Comparison of ENCODE assay signal across 21 cellular contexts in genomic region chr1:229437443-229437842, GRCh38. TPM values are rescaled to one million over a fixed set of nuclear protein-coding genes. Genes with fewer than 3 reads are reported as not detected.
DNase-seq lines count a peak whose midpoint lies in the region; ATAC-seq, FAIRE-seq and TF ChIP-seq lines count a peak whose summit lies in the region.
"Had no signal": no experiment of that assay in that cellular context is flagged by ENCODE, and none has a peak within 500 bp of the region (broad histone marks: within the 10 kb centered on the region; RNA-seq: fewer than 3 reads in every experiment).

No MANE protein-coding gene starts in this region.

- H3K4me1 Mint-ChIP-seq in astrocyte (ENCODE audit: low read depth, unreplicated experiment) (peaks cover 17% of the 10 kb centered on the region), CD14-positive monocyte (peaks cover 1% of the 10 kb centered on the region)
- peaks cover 10 to 12% of the 10 kb centered on the region in 2 donors for H3K4me1 Mint-ChIP-seq in natural killer cell treated with Interleukin-12 subunit alpha and Interleukin-12 subunit beta and Interleukin-15 and Interleukin-18, amount 100 ng/mL, for 72 hours (ENCODE audit: low read depth in 2 of 2)

- no peaks in the 10 kb centered on the region for H3K9me3 ChIP-seq in SK-N-SH
- H3K9me3 ChIP-seq in astrocyte (ENCODE audit: insufficient read depth, low read depth, low read length) = no peaks in the 10 kb centered on the region
- no peaks in the 10 kb centered on the region for H3K9me3 ChIP-seq in vagina

- H3K9ac ChIP-seq in SK-N-SH (no peak overlapping the region), astrocyte (ENCODE audit: low read length) (no peak overlapping the region)
- H3K9ac ChIP-seq: BLaER1 had no signal

- H3K27me3 ChIP-seq in SK-N-SH (ENCODE audit: insufficient read depth) = no peaks in the 10 kb centered on the region
- H3K27me3 ChIP-seq in astrocyte (ENCODE audit: insufficient read depth, low read length) = peaks cover 36% of the 10 kb centered on the region
- H3K27me3 ChIP-seq in vagina = peaks cover 12% of the 10 kb centered on the region

- TF ChIP-seq CTCF in SK-N-SH (IDR thresholded peaks at IDR 0.05) (no peak), astrocyte (IDR thresholded peaks at IDR 0.05; ENCODE audit: insufficient read depth, low read depth, low read length) (no peak), vagina (IDR thresholded peaks at IDR 0.05) (no peak), CD14-positive monocyte (IDR thresholded peaks at IDR 0.05) (no peak)

- H3K27ac Mint-ChIP-seq in astrocyte (ENCODE audit: unreplicated experiment) (no peak overlapping the region), CD14-positive monocyte (no peak overlapping the region)
- H3K27ac Mint-ChIP-seq in natural killer cell treated with Interleukin-12 subunit alpha and Interleukin-12 subunit beta and Interleukin-15 and Interleukin-18, amount 100 ng/mL, for 72 hours = no peak overlapping the region

- H3K36me3 Mint-ChIP-seq in astrocyte (ENCODE audit: low read depth, unreplicated experiment) (peaks cover 5% of the 10 kb centered on the region), CD14-positive monocyte (peaks cover 30 to 33% of the 10 kb centered on the region in 2 donors)
- peaks cover 5% of the 10 kb centered on the region for H3K36me3 Mint-ChIP-seq in natural killer cell treated with Interleukin-12 subunit alpha and Interleukin-12 subunit beta and Interleukin-15 and Interleukin-18, amount 100 ng/mL, for 72 hours

- TF ChIP-seq EP300 in SK-N-SH (IDR thresholded peaks at IDR 0.05; ENCODE audit: borderline replicate concordance in 1 of 2, low read depth in 1 of 2, low read length in 1 of 2) = no peak

- CTCF ChIA-PET in SK-N-SH (lab: Yijun Ruan, JAX) = interaction anchor here (1.0 to 1.4 kb wide), 4 partner anchors 15 to 210 kb away, joined by 3 to 4 read pairs (median 3); no protein-coding TSS in a partner anchor

- H3K79me2 ChIP-seq in SK-N-SH (ENCODE audit: insufficient read depth) (no peaks in the 10 kb centered on the region), astrocyte (ENCODE audit: insufficient read depth, low read length) (no peaks in the 10 kb centered on the region)

- peaks cover 2% of the 10 kb centered on the region for H3K9me3 Mint-ChIP-seq in astrocyte (ENCODE audit: unreplicated experiment)
- no peaks in the 10 kb centered on the region for H3K9me3 Mint-ChIP-seq in natural killer cell treated with Interleukin-12 subunit alpha and Interleukin-12 subunit beta and Interleukin-15 and Interleukin-18, amount 100 ng/mL, for 72 hours
- H3K9me3 Mint-ChIP-seq in CD14-positive monocyte = peaks cover 0 to 15% (median 2%) of the 10 kb centered on the region in 7 donors

- H2AFZ ChIP-seq in SK-N-SH (ENCODE audit: low read depth) = no peak overlapping the region
- no peak overlapping the region for H2AFZ ChIP-seq in astrocyte (ENCODE audit: low read depth, low read length)

- H3K36me3 ChIP-seq in SK-N-SH (replicated peaks in 1 of 2; ENCODE audit: control insufficient read depth in 1 of 2, insufficient read depth in 2 of 2, low read length in 1 of 2) = peaks cover 18 to 26% of the 10 kb centered on the region in 2 experiments
- peaks cover 3% of the 10 kb centered on the region for H3K36me3 ChIP-seq in astrocyte (ENCODE audit: insufficient read depth, low read length)
- peaks cover 0 to 24% of the 10 kb centered on the region in 2 donors for H3K36me3 ChIP-seq in vagina

- peaks cover 15% of the 10 kb centered on the region for H3F3A ChIP-seq in SK-N-SH (replicated peaks; ENCODE audit: insufficient read depth)

- H4K20me1 ChIP-seq in SK-N-SH (ENCODE audit: insufficient read depth) (no peaks in the 10 kb centered on the region), astrocyte (ENCODE audit: insufficient read depth, low read length) (peaks cover 3% of the 10 kb centered on the region)
- H4K20me1 ChIP-seq: BLaER1 had no signal

- intact Hi-C loops in vagina (cut with DNase I) = no loop called here
- intact Hi-C loops in CD14-positive monocyte (cut with micrococcal nuclease) = no loop called here

- 100% methylated on average over 2 of the region's 2 CpGs for WGBS in SK-N-SH (ENCODE audit: low lambda C conversion rate)

- H3K27me3 Mint-ChIP-seq in astrocyte (ENCODE audit: low read depth, unreplicated experiment) (peaks cover 24% of the 10 kb centered on the region), CD14-positive monocyte (ENCODE audit: low read depth in 3 of 3) (peaks cover 46 to 52% (median 49%) of the 10 kb centered on the region in 3 donors)
- peaks cover 12 to 25% of the 10 kb centered on the region in 2 donors for H3K27me3 Mint-ChIP-seq in natural killer cell treated with Interleukin-12 subunit alpha and Interleukin-12 subunit beta and Interleukin-15 and Interleukin-18, amount 100 ng/mL, for 72 hours

- H3K4me3 ChIP-seq in SK-N-SH (ENCODE audit: low read depth in 2 of 2, low read length in 1 of 2) = no peak overlapping the region
- H3K4me3 ChIP-seq in astrocyte (ENCODE audit: insufficient read depth, low read depth, low read length) = no peak overlapping the region
- H3K4me3 ChIP-seq in vagina = no peak overlapping the region
- H3K4me3 ChIP-seq: BLaER1 had no signal

- TF ChIP-seq RAD21 in SK-N-SH (IDR thresholded peaks at IDR 0.05; ENCODE audit: low read length) = no peak

- H3K4me1 ChIP-seq in SK-N-SH (ENCODE audit: control insufficient read depth in 1 of 2, insufficient read depth in 2 of 2, low read depth in 1 of 2, low read length in 1 of 2) (peaks cover 4 to 9% of the 10 kb centered on the region in 2 experiments; a peak in 1 of 4 replicates), astrocyte (ENCODE audit: insufficient read depth, low read length) (peaks cover 15% of the 10 kb centered on the region), vagina (peaks cover 16% of the 10 kb centered on the region)
- H3K4me1 ChIP-seq: BLaER1 had no signal

- H3K4me3 Mint-ChIP-seq in astrocyte (ENCODE audit: unreplicated experiment) (no peak overlapping the region), CD14-positive monocyte (peak overlapping the region in 1 of 2 donors; percentile 4)
- no peak overlapping the region for H3K4me3 Mint-ChIP-seq in natural killer cell treated with Interleukin-12 subunit alpha and Interleukin-12 subunit beta and Interleukin-15 and Interleukin-18, amount 100 ng/mL, for 72 hours

- H3K27ac ChIP-seq in SK-N-SH (ENCODE audit: low read depth in 2 of 2, low read length in 1 of 2) (no peak overlapping the region), astrocyte (ENCODE audit: low read depth, low read length) (no peak overlapping the region), vagina (no peak overlapping the region)
- H3K27ac ChIP-seq: BLaER1 had no signal

- ATAC-seq in SK-N-SH treated with all-trans-retinoic acid at 6 μM for 48 hours = no peak; the same call in 2 of the 3 replicates
- no peak for ATAC-seq in natural killer cell treated with Interleukin-12 subunit alpha and Interleukin-12 subunit beta and Interleukin-15 and Interleukin-18, amount 100 ng/mL, for 72 hours
- ATAC-seq: HepG2 had no signal

- POLR2A ChIA-PET in SK-N-SH (lab: Yijun Ruan, JAX) = interaction anchor here (0.6 kb wide), 1 partner anchor 36 kb away, joined by 3 read pairs; no protein-coding TSS in a partner anchor

- no peaks in the 10 kb centered on the region for H3K9me2 ChIP-seq in SK-N-SH

- TF ChIP-seq POLR2A in vagina (IDR thresholded peaks at IDR 0.05) = no peak

- FAIRE-seq in astrocyte (lab: Jason Lieb, UNC) = no peak
- FAIRE-seq: G401.6, H54, HepG2 had no signal

- H3K4me2 ChIP-seq in SK-N-SH (no peak overlapping the region), astrocyte (ENCODE audit: low read length) (no peak overlapping the region)
- H3K4me2 ChIP-seq: BLaER1 had no signal

- DNase-seq in SK-N-SH (no peak), astrocyte (ENCODE audit: low read depth) (peak; percentile 41), myocyte (ENCODE audit: low read depth) (peak; percentile 32), SKM-1 (lab: John Stamatoyannopoulos, UW; ENCODE audit: unreplicated experiment) (no peak), vagina (ENCODE audit: extremely low spot score in 2 of 2) (no peak), CD14-positive monocyte (ENCODE audit: low spot score) (no peak)
- no peak for DNase-seq in natural killer cell treated with Interleukin-12 subunit alpha and Interleukin-12 subunit beta and Interleukin-15 and Interleukin-18, amount 100 ng/mL, for 72 hours (ENCODE audit: low spot score)
- DNase-seq: 8988T, DMS79, KG1, MV-4-11, NCI-H1694 treated with DMSO at 0.1 percent for 48 hours, OCI-M1, RPMI8226, SIG-M5 had no signal

TF ChIP-seq in SK-N-SH, 30 proteins besides CTCF, POLR2A, EP300 and RAD21:
- TF ChIP-seq TEAD4 (IDR thresholded peaks at IDR 0.05; ENCODE audit: borderline replicate concordance, insufficient read depth) (no peak), FOSL2 (IDR thresholded peaks at IDR 0.05; ENCODE audit: borderline replicate concordance, low read depth) (peak; percentile 6; the same call in 1 of the 2 replicates)

TF ChIP-seq in SK-N-SH treated with all-trans-retinoic acid at 6 μM for 48 hours, 23 proteins besides CTCF, POLR2A, EP300 and RAD21 (continues in another document):
- no peak for TF ChIP-seq TSHZ2 (CRISPR knock-in tag; IDR thresholded peaks at IDR 0.05)

RNA-seq across cellular contexts. Expression of gene ACTA1, which starts 3.5 kb away (rescaled TPM):
- polyA plus RNA-seq in SK-N-SH (2012; rRNA removed) (0.21 and 0.36 TPM in 2 replicates), CD14-positive monocyte (not detected)
- 0.03 and 0.05 TPM in 2 replicates for polyA plus RNA-seq in SK-N-SH (2012; cell fraction: cytosol; rRNA removed)
- 2.7 TPM in 2 replicates for polyA plus RNA-seq in SK-N-SH (2012; cell fraction: nucleus; rRNA removed)
- total RNA-seq in astrocyte (16.2 and 19.0 TPM in 2 replicates), myocyte (1,702 and 1,763 TPM in 2 replicates), vagina (not detected)
- polyA plus RNA-seq in myocyte (2012) = 719 TPM
- not detected for total RNA-seq in natural killer cell treated with Interleukin-12 subunit alpha and Interleukin-12 subunit beta and Interleukin-15 and Interleukin-18, amount 100 ng/mL, for 72 hours
- total RNA-seq: NCI-H460 had no signal

Comparison
In these comparisons a context has a peak if more than half of its experiments do, and no peak if none do; other contexts are left out.
1. DNase-seq: peak in astrocyte (single experiment) and myocyte (single experiment); none in SK-N-SH (single experiment), SKM-1 (single experiment), vagina (0 of 2), natural killer cell treated with Interleukin-12 subunit alpha and Interleukin-12 subunit beta and Interleukin-15 and Interleukin-18, amount 100 ng/mL, for 72 hours (single experiment) and CD14-positive monocyte (single experiment).
2. RNA of gene ACTA1, which starts 3.5 kb away (total RNA-seq): 1,702 to 1,763 TPM in myocyte; 16.2 to 19.0 TPM in astrocyte, not detected in natural killer cell treated with Interleukin-12 subunit alpha and Interleukin-12 subunit beta and Interleukin-15 and Interleukin-18, amount 100 ng/mL, for 72 hours and not detected in vagina (single experiment); every median in the first group is over 10 times any median in the second.